Comparison of ENCODE assay signal across 1 cellular context in the genomic region with DNA sequence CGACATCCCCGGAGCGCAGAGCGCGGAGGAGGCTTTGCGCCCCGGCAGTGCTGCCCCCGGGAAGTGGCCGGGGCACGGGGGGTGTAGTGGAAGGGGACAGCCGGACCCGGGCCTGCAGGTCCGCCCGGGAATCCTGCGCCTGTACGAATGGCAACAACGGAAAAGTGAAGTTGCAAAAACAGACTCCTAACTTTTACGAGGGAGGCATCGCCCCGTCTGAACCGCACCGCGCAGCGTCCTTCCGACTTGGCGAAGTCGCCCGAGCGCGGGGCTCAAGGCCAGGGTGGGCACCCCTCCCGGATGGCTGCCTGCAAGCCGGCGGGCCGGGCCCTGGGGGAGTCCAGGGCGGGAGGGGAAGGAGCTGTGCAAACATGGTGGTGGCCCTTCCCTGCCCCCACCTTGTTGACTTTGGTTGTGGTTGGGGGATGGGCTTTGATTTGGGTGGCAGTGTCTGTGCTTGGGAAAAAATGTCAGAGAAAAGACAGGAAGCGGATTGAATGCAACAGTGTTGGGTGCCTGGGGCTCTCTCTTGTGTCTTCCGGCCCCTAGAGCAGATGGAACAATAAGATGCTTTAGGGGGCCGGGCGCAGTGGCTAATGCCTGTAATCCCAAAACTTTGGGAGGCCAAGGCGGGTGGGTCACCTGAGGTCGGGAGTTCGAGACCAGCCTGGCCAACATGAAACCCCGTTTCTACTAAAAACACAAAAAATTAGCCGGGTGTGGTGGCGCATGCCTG.
TF ChIP-seq lines count a peak whose summit lies in the region.

No MANE protein-coding gene starts in this region.

TF ChIP-seq in HepG2, 621 proteins besides CTCF, POLR2A, EP300 and RAD21 (continued from another document and continues in another):
- TF ChIP-seq, protein P1, sequence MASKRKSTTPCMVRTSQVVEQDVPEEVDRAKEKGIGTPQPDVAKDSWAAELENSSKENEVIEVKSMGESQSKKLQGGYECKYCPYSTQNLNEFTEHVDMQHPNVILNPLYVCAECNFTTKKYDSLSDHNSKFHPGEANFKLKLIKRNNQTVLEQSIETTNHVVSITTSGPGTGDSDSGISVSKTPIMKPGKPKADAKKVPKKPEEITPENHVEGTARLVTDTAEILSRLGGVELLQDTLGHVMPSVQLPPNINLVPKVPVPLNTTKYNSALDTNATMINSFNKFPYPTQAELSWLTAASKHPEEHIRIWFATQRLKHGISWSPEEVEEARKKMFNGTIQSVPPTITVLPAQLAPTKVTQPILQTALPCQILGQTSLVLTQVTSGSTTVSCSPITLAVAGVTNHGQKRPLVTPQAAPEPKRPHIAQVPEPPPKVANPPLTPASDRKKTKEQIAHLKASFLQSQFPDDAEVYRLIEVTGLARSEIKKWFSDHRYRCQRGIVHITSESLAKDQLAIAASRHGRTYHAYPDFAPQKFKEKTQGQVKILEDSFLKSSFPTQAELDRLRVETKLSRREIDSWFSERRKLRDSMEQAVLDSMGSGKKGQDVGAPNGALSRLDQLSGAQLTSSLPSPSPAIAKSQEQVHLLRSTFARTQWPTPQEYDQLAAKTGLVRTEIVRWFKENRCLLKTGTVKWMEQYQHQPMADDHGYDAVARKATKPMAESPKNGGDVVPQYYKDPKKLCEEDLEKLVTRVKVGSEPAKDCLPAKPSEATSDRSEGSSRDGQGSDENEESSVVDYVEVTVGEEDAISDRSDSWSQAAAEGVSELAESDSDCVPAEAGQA (IDR thresholded peaks at IDR 0.05; ENCODE audit: low read depth) = no peak
- TF ChIP-seq, protein P1 (CRISPR knock-in tag; IDR thresholded peaks at IDR 0.05; ENCODE audit: borderline replicate concordance) = no peak
- TF ChIP-seq PAF1 (CRISPR knock-in tag; IDR thresholded peaks at IDR 0.05) (peak; percentile 27; the same call in 1 of the 2 replicates), ZFP62 (CRISPR knock-in tag; IDR thresholded peaks at IDR 0.05) (no peak), ZNF205 (CRISPR knock-in tag; IDR thresholded peaks at IDR 0.05) (peak; percentile 47; the same call in 1 of the 2 replicates), TMF1 (CRISPR knock-in tag; IDR thresholded peaks at IDR 0.05; ENCODE audit: low read depth) (peak; percentile 63; the same call in 1 of the 2 replicates), RFX3 (CRISPR knock-in tag; IDR thresholded peaks at IDR 0.05) (no peak), ZBTB7B (CRISPR knock-in tag; IDR thresholded peaks at IDR 0.05) (peak; percentile 99), ZBTB1 (CRISPR knock-in tag; IDR thresholded peaks at IDR 0.05; ENCODE audit: borderline replicate concordance) (peak; percentile 25; the same call in 1 of the 2 replicates), ZNF33A (CRISPR knock-in tag; IDR thresholded peaks at IDR 0.05; ENCODE audit: borderline replicate concordance) (no peak), ZNF33B (CRISPR knock-in tag; IDR thresholded peaks at IDR 0.05) (peak; percentile 60; the same call in 1 of the 2 replicates), ZNF484 (CRISPR knock-in tag; IDR thresholded peaks at IDR 0.05; ENCODE audit: borderline replicate concordance, low read depth) (no peak), SP5 (CRISPR knock-in tag; IDR thresholded peaks at IDR 0.05; ENCODE audit: borderline replicate concordance, low read depth) (peak; percentile 93), RNF2 (conservative IDR thresholded peaks at IDR 0.05; ENCODE audit: low read depth) (no peak), AGO1 (IDR thresholded peaks at IDR 0.05; ENCODE audit: low read depth, low read length, poor library complexity, severe bottlenecking) (peak; percentile 66), GATAD2A (CRISPR knock-in tag; IDR thresholded peaks at IDR 0.05) (peak; percentile 93), ZNF282 (IDR thresholded peaks at IDR 0.05; ENCODE audit: partially characterized antibody) (no peak), ARNT (IDR thresholded peaks at IDR 0.05) (no peak), ARNT2 (CRISPR knock-in tag; IDR thresholded peaks at IDR 0.05; ENCODE audit: low read depth) (peak; percentile 93), ZNF138 (CRISPR knock-in tag; IDR thresholded peaks at IDR 0.05; ENCODE audit: low read depth) (no peak), HNRNPL (IDR thresholded peaks at IDR 0.05; ENCODE audit: low read depth, low read length) (0 out of 2 replicates have a peak, but pooled peaks have one; percentile 66), EHMT2 (IDR thresholded peaks at IDR 0.05; ENCODE audit: borderline replicate concordance, low read depth, low read length) (no peak), NR2F1 (CRISPR knock-in tag; IDR thresholded peaks at IDR 0.05) (peak in 1 of 2 experiments; percentile 13; a peak in 1 of 4 replicates), ZNF614 (CRISPR knock-in tag; IDR thresholded peaks at IDR 0.05; ENCODE audit: borderline replicate concordance) (peak; percentile 84; the same call in 1 of the 2 replicates), TARDBP (CRISPR knock-in tag; IDR thresholded peaks at IDR 0.05) (peak; percentile 92), FOSL1 (CRISPR knock-in tag; IDR thresholded peaks at IDR 0.05; ENCODE audit: borderline replicate concordance) (no peak), ZNF180 (CRISPR knock-in tag; IDR thresholded peaks at IDR 0.05; ENCODE audit: borderline replicate concordance, low read depth) (0 out of 2 replicates have a peak, but pooled peaks have one; percentile 41), KDM4B (CRISPR knock-in tag; IDR thresholded peaks at IDR 0.05) (peak; percentile 93), SMARCC2 (IDR thresholded peaks at IDR 0.05) (no peak), ADNP (CRISPR knock-in tag; IDR thresholded peaks at IDR 0.05) (no peak; the same call in 1 of the 2 replicates), ZNF816 (CRISPR knock-in tag; IDR thresholded peaks at IDR 0.05; ENCODE audit: borderline replicate concordance) (0 out of 2 replicates have a peak, but pooled peaks have one; percentile 18), MED8 (CRISPR knock-in tag; IDR thresholded peaks at IDR 0.05; ENCODE audit: insufficient replicate concordance) (no peak)
- TF ChIP-seq, protein P2, sequence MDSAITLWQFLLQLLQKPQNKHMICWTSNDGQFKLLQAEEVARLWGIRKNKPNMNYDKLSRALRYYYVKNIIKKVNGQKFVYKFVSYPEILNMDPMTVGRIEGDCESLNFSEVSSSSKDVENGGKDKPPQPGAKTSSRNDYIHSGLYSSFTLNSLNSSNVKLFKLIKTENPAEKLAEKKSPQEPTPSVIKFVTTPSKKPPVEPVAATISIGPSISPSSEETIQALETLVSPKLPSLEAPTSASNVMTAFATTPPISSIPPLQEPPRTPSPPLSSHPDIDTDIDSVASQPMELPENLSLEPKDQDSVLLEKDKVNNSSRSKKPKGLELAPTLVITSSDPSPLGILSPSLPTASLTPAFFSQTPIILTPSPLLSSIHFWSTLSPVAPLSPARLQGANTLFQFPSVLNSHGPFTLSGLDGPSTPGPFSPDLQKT (CRISPR knock-in tag; IDR thresholded peaks at IDR 0.05; ENCODE audit: borderline replicate concordance) = no peak
- TF ChIP-seq, protein P3, sequence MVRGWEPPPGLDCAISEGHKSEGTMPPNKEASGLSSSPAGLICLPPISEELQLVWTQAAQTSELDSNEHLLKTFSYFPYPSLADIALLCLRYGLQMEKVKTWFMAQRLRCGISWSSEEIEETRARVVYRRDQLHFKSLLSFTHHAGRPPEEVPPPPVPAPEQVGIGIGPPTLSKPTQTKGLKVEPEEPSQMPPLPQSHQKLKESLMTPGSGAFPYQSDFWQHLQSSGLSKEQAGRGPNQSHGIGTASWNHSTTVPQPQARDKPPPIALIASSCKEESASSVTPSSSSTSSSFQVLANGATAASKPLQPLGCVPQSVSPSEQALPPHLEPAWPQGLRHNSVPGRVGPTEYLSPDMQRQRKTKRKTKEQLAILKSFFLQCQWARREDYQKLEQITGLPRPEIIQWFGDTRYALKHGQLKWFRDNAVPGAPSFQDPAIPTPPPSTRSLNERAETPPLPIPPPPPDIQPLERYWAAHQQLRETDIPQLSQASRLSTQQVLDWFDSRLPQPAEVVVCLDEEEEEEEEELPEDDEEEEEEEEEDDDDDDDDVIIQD (CRISPR knock-in tag; IDR thresholded peaks at IDR 0.05; ENCODE audit: low read depth) = peak; percentile 57; the same call in 1 of the 2 replicates
- TF ChIP-seq, protein P4, sequence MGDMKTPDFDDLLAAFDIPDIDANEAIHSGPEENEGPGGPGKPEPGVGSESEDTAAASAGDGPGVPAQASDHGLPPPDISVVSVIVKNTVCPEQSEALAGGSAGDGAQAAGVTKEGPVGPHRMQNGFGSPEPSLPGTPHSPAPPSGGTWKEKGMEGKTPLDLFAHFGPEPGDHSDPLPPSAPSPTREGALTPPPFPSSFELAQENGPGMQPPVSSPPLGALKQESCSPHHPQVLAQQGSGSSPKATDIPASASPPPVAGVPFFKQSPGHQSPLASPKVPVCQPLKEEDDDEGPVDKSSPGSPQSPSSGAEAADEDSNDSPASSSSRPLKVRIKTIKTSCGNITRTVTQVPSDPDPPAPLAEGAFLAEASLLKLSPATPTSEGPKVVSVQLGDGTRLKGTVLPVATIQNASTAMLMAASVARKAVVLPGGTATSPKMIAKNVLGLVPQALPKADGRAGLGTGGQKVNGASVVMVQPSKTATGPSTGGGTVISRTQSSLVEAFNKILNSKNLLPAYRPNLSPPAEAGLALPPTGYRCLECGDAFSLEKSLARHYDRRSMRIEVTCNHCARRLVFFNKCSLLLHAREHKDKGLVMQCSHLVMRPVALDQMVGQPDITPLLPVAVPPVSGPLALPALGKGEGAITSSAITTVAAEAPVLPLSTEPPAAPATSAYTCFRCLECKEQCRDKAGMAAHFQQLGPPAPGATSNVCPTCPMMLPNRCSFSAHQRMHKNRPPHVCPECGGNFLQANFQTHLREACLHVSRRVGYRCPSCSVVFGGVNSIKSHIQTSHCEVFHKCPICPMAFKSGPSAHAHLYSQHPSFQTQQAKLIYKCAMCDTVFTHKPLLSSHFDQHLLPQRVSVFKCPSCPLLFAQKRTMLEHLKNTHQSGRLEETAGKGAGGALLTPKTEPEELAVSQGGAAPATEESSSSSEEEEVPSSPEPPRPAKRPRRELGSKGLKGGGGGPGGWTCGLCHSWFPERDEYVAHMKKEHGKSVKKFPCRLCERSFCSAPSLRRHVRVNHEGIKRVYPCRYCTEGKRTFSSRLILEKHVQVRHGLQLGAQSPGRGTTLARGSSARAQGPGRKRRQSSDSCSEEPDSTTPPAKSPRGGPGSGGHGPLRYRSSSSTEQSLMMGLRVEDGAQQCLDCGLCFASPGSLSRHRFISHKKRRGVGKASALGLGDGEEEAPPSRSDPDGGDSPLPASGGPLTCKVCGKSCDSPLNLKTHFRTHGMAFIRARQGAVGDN (CRISPR knock-in tag; IDR thresholded peaks at IDR 0.05) = peak; percentile 91
- TF ChIP-seq, protein P5, sequence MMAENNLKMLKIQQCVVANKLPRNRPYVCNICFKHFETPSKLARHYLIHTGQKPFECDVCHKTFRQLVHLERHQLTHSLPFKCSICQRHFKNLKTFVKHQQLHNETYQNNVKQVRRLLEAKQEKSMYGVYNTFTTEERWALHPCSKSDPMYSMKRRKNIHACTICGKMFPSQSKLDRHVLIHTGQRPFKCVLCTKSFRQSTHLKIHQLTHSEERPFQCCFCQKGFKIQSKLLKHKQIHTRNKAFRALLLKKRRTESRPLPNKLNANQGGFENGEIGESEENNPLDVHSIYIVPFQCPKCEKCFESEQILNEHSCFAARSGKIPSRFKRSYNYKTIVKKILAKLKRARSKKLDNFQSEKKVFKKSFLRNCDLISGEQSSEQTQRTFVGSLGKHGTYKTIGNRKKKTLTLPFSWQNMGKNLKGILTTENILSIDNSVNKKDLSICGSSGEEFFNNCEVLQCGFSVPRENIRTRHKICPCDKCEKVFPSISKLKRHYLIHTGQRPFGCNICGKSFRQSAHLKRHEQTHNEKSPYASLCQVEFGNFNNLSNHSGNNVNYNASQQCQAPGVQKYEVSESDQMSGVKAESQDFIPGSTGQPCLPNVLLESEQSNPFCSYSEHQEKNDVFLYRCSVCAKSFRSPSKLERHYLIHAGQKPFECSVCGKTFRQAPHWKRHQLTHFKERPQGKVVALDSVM (CRISPR knock-in tag; IDR thresholded peaks at IDR 0.05) = no peak
- TF ChIP-seq, protein P6, sequence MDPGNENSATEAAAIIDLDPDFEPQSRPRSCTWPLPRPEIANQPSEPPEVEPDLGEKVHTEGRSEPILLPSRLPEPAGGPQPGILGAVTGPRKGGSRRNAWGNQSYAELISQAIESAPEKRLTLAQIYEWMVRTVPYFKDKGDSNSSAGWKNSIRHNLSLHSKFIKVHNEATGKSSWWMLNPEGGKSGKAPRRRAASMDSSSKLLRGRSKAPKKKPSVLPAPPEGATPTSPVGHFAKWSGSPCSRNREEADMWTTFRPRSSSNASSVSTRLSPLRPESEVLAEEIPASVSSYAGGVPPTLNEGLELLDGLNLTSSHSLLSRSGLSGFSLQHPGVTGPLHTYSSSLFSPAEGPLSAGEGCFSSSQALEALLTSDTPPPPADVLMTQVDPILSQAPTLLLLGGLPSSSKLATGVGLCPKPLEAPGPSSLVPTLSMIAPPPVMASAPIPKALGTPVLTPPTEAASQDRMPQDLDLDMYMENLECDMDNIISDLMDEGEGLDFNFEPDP (CRISPR knock-in tag; conservative IDR thresholded peaks at IDR 0.05) = no peak
- TF ChIP-seq, protein P7, sequence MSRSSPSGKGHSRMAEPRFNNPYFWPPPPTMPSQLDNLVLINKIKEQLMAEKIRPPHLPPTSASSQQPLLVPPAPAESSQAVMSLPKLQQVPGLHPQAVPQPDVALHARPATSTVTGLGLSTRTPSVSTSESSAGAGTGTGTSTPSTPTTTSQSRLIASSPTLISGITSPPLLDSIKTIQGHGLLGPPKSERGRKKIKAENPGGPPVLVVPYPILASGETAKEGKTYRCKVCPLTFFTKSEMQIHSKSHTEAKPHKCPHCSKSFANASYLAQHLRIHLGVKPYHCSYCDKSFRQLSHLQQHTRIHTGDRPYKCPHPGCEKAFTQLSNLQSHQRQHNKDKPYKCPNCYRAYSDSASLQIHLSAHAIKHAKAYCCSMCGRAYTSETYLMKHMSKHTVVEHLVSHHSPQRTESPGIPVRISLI (CRISPR knock-in tag; IDR thresholded peaks at IDR 0.05; ENCODE audit: borderline replicate concordance) = peak; percentile 37; the same call in 1 of the 2 replicates
- TF ChIP-seq, protein P8, sequence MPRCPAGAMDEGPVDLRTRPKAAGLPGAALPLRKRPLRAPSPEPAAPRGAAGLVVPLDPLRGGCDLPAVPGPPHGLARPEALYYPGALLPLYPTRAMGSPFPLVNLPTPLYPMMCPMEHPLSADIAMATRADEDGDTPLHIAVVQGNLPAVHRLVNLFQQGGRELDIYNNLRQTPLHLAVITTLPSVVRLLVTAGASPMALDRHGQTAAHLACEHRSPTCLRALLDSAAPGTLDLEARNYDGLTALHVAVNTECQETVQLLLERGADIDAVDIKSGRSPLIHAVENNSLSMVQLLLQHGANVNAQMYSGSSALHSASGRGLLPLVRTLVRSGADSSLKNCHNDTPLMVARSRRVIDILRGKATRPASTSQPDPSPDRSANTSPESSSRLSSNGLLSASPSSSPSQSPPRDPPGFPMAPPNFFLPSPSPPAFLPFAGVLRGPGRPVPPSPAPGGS (CRISPR knock-in tag; IDR thresholded peaks at IDR 0.05) = peak; percentile 45
